Comparison of ENCODE assay signal across 10 cellular contexts in genomic region chr7:75880242-75880641, GRCh38. TPM values are rescaled to one million over a fixed set of nuclear protein-coding genes. Genes with fewer than 3 reads are reported as not detected.
DNase-seq lines count a peak whose midpoint lies in the region; ATAC-seq and TF ChIP-seq lines count a peak whose summit lies in the region.
"Had no signal": no experiment of that assay in that cellular context is flagged by ENCODE, and none has a peak within 500 bp of the region (broad histone marks: within the 10 kb centered on the region; RNA-seq: fewer than 3 reads in every experiment).

No MANE protein-coding gene starts in this region.

- peak; percentile 25 for ATAC-seq in CD4-positive, alpha-beta T cell (ENCODE audit: poor library complexity)
- ATAC-seq in HG03135 (IDR thresholded peaks at IDR 0.05; ENCODE audit: unreplicated experiment), result no peak

- POLR2A ChIA-PET in CD4-positive, alpha-beta T cell (lab: Charles Lee), result interaction anchor here (0.9 to 5.5 kb wide), 2 partner anchors 35 to 168 kb away, joined by 3 to 46 read pairs; partner anchors contain the start of genes MDH2, POR and STYXL1

- no peaks in the 10 kb centered on the region for H3K27me3 ChIP-seq in CD4-positive, alpha-beta T cell (ENCODE audit: control insufficient read depth, insufficient read depth, low read length)
- H3K27me3 ChIP-seq in MM.1S (replicated peaks; ENCODE audit: insufficient read depth, low read length) (no peaks in the 10 kb centered on the region), neural cell (ENCODE audit: insufficient read depth, low read depth, low read length) (no peaks in the 10 kb centered on the region)

- TF ChIP-seq RAD21 in neural cell (conservative IDR thresholded peaks at IDR 0.05), result no peak

- peaks cover 34% of the 10 kb centered on the region for H3K4me1 ChIP-seq in MM.1S (ENCODE audit: low read length)

- H2AFZ ChIP-seq in MM.1S (ENCODE audit: low read length), result no peak overlapping the region
- H2AFZ ChIP-seq in neural cell (ENCODE audit: low read depth, low read length), result no peak overlapping the region

- H3K27ac ChIP-seq in CD4-positive, alpha-beta T cell (ENCODE audit: low read depth, low read length), result peak overlapping the region; percentile 45
- H3K27ac ChIP-seq in MM.1S (ENCODE audit: low read length), result no peak overlapping the region
- no peak overlapping the region for H3K27ac ChIP-seq in coronary artery
- peak overlapping the region; percentile 93 for H3K27ac ChIP-seq in neural cell (ENCODE audit: low read length)

- no peak for DNase-seq in CD4-positive, alpha-beta T cell
- no peak for DNase-seq in MM.1S
- DNase-seq in coronary artery (ENCODE audit: low spot score), result no peak
- DNase-seq in inferior parietal cortex (ENCODE audit: extremely low spot score), result no peak
- no peak for DNase-seq in SW480 (ENCODE audit: low spot score)
- DNase-seq in HPDE6-E6E7 (ENCODE audit: extremely low spot score), result no peak
- DNase-seq: activated CD4-positive, alpha-beta T cell treated with anti-CD3 and anti-CD28 coated beads for 1 hour; NCI-H2029 had no signal

- intact Hi-C loops in CD4-positive, alpha-beta T cell (cut with DNase I, micrococcal nuclease), result loop anchor here (1.0 to 5.0 kb wide), 2 partner anchors 34 to 127 kb away; no protein-coding TSS in a partner anchor

- CTCF ChIA-PET in CD4-positive, alpha-beta T cell (lab: Charles Lee), result interaction anchor here (1.3 kb wide), 1 partner anchor 36 kb away, joined by 3 read pairs; no protein-coding TSS in a partner anchor

- no peaks in the 10 kb centered on the region for H3K9me3 Mint-ChIP-seq in CD4-positive, alpha-beta T cell

- H3K9ac ChIP-seq in MM.1S (ENCODE audit: low read length) (no peak overlapping the region; the same call in 1 of the 2 replicates), neural cell (ENCODE audit: low read length) (peak overlapping the region; percentile 96)

- H3K36me3 Mint-ChIP-seq in CD4-positive, alpha-beta T cell (ENCODE audit: low read depth), result peaks cover 60% of the 10 kb centered on the region

- H3K9me2 ChIP-seq in MM.1S (replicated peaks; ENCODE audit: insufficient read depth, low read length) (no peaks in the 10 kb centered on the region), neural cell (ENCODE audit: insufficient read depth, low read length) (no peaks in the 10 kb centered on the region)

- H4K20me1 ChIP-seq in MM.1S (ENCODE audit: insufficient read depth, low read length) (no peaks in the 10 kb centered on the region), neural cell (ENCODE audit: insufficient read depth) (no peaks in the 10 kb centered on the region)

- peak overlapping the region; percentile 93 for H3K4me2 ChIP-seq in MM.1S (ENCODE audit: low read depth, low read length)
- peak overlapping the region; percentile 86 for H3K4me2 ChIP-seq in neural cell (ENCODE audit: low read length)

- H3K27ac Mint-ChIP-seq in CD4-positive, alpha-beta T cell, result peak overlapping the region; percentile 90

- peaks cover 24% of the 10 kb centered on the region for H3K4me1 Mint-ChIP-seq in CD4-positive, alpha-beta T cell (ENCODE audit: low read depth)

- H3K4me3 Mint-ChIP-seq in CD4-positive, alpha-beta T cell, result peak overlapping the region; percentile 92

- TF ChIP-seq EP300 in neural cell (conservative IDR thresholded peaks at IDR 0.05; ENCODE audit: poor library complexity, severe bottlenecking), result no peak

- no peak for TF ChIP-seq CTCF in CD4-positive, alpha-beta T cell (IDR thresholded peaks at IDR 0.05)
- TF ChIP-seq CTCF in MM.1S (IDR thresholded peaks at IDR 0.05; ENCODE audit: low read length), result no peak
- no peak for TF ChIP-seq CTCF in coronary artery (IDR thresholded peaks at IDR 0.05)
- TF ChIP-seq CTCF in neural cell (IDR thresholded peaks at IDR 0.05; ENCODE audit: poor library complexity, severe bottlenecking), result no peak

- no peaks in the 10 kb centered on the region for H3K27me3 Mint-ChIP-seq in CD4-positive, alpha-beta T cell

- H3K9me3 ChIP-seq in CD4-positive, alpha-beta T cell (ENCODE audit: control insufficient read depth, low read length), result no peaks in the 10 kb centered on the region
- no peaks in the 10 kb centered on the region for H3K9me3 ChIP-seq in MM.1S (replicated peaks; ENCODE audit: insufficient read depth, low read length)
- H3K9me3 ChIP-seq in neural cell (ENCODE audit: low read length), result no peaks in the 10 kb centered on the region

- H3K4me3 ChIP-seq in MM.1S (ENCODE audit: low read length) (no peak overlapping the region; the same call in 1 of the 2 replicates), coronary artery (peak overlapping the region; percentile 75), neural cell (ENCODE audit: low read length) (peak overlapping the region; percentile 85)

- H3K79me2 ChIP-seq in MM.1S (ENCODE audit: low read length) (peaks cover 38% of the 10 kb centered on the region), neural cell (replicated peaks; ENCODE audit: insufficient read depth, low read length) (peaks cover 31% of the 10 kb centered on the region)

- 0 out of 2 replicates have a peak, but pooled peaks cover 8% of the 10 kb centered on the region for H3K36me3 ChIP-seq in MM.1S (replicated peaks; ENCODE audit: insufficient read depth, low read length)
- peaks cover 5% of the 10 kb centered on the region for H3K36me3 ChIP-seq in neural cell (ENCODE audit: insufficient read depth, low read length)

- peaks cover 15% of the 10 kb centered on the region for H3F3A ChIP-seq in MM.1S (ENCODE audit: insufficient read depth, low read length)
- H3F3A ChIP-seq in neural cell (ENCODE audit: insufficient read depth, low read length, poor library complexity, severe bottlenecking), result no peaks in the 10 kb centered on the region

TF ChIP-seq in neural cell, 6 proteins besides CTCF, POLR2A, EP300 and RAD21:
- no peak for TF ChIP-seq TAF1 (IDR thresholded peaks at IDR 0.05; ENCODE audit: low read depth)

RNA-seq across cellular contexts. Expression of gene RHBDD2, which starts 1.4 kb away (rescaled TPM):
- 100 to 1,000 TPM; 199 to 208 TPM for total RNA-seq in CD4-positive, alpha-beta T cell
- polyA plus RNA-seq in neural cell, result 76.4 and 82.1 TPM in 2 replicates
- 76.4 and 85.5 TPM in 2 replicates for polyA minus RNA-seq in neural cell

RNA-seq across cellular contexts. Expression of gene POR, which starts 34.7 kb away (rescaled TPM):
- total RNA-seq in CD4-positive, alpha-beta T cell, result 10 to 100 TPM; 44.2 to 54.8 TPM
- polyA plus RNA-seq in neural cell, result 61.2 and 90.9 TPM in 2 replicates
- polyA minus RNA-seq in neural cell, result 78.3 and 103 TPM in 2 replicates

Comparison
In these comparisons a context has a peak if more than half of its experiments do, and no peak if none do; other contexts are left out.
1. H3K27ac ChIP-seq: peak in CD4-positive, alpha-beta T cell (single experiment) and neural cell (single experiment); none in MM.1S (single experiment) and coronary artery (0 of 2).